ENCODE assay signal across 1 cellular context in the genomic region with DNA sequence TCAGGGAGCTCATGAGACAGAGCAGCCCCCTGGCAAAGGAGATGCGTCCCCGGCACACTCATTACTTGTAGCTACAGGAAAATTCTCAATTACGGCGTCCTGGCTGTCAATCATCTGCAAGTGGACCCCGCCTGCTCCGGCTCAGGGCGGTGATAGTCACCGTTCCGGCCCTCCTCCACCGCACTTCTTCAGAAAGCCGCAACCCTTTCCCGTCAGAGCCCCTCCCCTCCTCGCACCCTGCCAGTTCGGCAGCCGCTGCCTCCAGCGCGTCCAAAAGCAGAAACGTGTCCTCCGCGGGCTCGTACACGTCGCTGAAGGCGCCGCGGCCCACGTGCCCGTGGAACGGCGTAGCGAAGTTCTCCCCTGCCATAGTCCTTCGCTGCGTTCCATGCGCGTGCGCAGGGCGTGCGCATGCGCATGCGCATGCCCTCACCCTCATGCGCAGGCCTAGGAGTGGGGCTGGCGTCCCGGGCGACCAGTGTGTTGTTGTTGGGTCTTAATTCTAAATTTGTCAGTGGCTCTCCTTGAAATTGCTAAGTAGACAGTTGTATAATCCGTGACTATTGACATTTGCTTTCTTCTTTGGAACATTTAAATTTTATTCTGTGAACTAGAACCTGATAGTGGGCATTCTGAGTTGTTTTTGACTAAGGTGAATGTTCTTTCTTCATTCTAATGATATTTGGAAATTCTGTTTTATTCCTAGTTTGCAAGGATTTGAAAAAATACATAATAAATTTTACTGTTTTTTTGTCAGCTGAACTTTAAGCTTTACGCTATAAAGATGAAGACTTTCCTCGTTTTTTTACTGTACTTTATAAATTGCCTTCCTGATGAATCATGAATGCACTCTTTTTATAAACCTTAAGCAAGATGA.
TF ChIP-seq lines count a peak whose summit lies in the region.

No MANE protein-coding gene starts in this region.

TF ChIP-seq in HepG2, 621 proteins besides CTCF, POLR2A, EP300 and RAD21 (continued from another document and continues in another):
- TF ChIP-seq, protein P1, sequence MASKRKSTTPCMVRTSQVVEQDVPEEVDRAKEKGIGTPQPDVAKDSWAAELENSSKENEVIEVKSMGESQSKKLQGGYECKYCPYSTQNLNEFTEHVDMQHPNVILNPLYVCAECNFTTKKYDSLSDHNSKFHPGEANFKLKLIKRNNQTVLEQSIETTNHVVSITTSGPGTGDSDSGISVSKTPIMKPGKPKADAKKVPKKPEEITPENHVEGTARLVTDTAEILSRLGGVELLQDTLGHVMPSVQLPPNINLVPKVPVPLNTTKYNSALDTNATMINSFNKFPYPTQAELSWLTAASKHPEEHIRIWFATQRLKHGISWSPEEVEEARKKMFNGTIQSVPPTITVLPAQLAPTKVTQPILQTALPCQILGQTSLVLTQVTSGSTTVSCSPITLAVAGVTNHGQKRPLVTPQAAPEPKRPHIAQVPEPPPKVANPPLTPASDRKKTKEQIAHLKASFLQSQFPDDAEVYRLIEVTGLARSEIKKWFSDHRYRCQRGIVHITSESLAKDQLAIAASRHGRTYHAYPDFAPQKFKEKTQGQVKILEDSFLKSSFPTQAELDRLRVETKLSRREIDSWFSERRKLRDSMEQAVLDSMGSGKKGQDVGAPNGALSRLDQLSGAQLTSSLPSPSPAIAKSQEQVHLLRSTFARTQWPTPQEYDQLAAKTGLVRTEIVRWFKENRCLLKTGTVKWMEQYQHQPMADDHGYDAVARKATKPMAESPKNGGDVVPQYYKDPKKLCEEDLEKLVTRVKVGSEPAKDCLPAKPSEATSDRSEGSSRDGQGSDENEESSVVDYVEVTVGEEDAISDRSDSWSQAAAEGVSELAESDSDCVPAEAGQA (IDR thresholded peaks at IDR 0.05; ENCODE audit: low read depth) = peak; percentile 78
- TF ChIP-seq, protein P1 (CRISPR knock-in tag; IDR thresholded peaks at IDR 0.05; ENCODE audit: borderline replicate concordance) = peak; percentile 96; the same call in 1 of the 2 replicates
- TF ChIP-seq ZBTB21 (CRISPR knock-in tag; IDR thresholded peaks at IDR 0.05) (no peak; the same call in none of the 2 replicates), ZNF256 (CRISPR knock-in tag; conservative IDR thresholded peaks at IDR 0.05) (peak; percentile 97), NPAS2 (CRISPR knock-in tag; IDR thresholded peaks at IDR 0.05; ENCODE audit: borderline replicate concordance) (no peak), ZNF777 (CRISPR knock-in tag; IDR thresholded peaks at IDR 0.05) (peak; percentile 77), KDM5B (CRISPR knock-in tag; IDR thresholded peaks at IDR 0.05; ENCODE audit: borderline replicate concordance) (peak; percentile 100), ZNF790 (CRISPR knock-in tag; IDR thresholded peaks at IDR 0.05; ENCODE audit: borderline replicate concordance) (peak; percentile 90; the same call in 1 of the 2 replicates), ZNF839 (CRISPR knock-in tag; IDR thresholded peaks at IDR 0.05; ENCODE audit: borderline replicate concordance) (peak; percentile 85; the same call in 1 of the 2 replicates), PAX8 (CRISPR knock-in tag; IDR thresholded peaks at IDR 0.05; ENCODE audit: borderline replicate concordance) (peak; percentile 92; the same call in 1 of the 2 replicates), FOXJ3 (CRISPR knock-in tag; IDR thresholded peaks at IDR 0.05; ENCODE audit: borderline replicate concordance) (0 out of 2 replicates have a peak, but pooled peaks have one; percentile 51), NONO (IDR thresholded peaks at IDR 0.05) (no peak), NONO (CRISPR knock-in tag; conservative IDR thresholded peaks at IDR 0.05) (peak; percentile 88), KDM5A (IDR thresholded peaks at IDR 0.05; ENCODE audit: borderline replicate concordance, low read length) (peak; percentile 47; the same call in 1 of the 2 replicates), ZNF83 (CRISPR knock-in tag; IDR thresholded peaks at IDR 0.05; ENCODE audit: borderline replicate concordance) (0 out of 2 replicates have a peak, but pooled peaks have one; percentile 95), NFIC (IDR thresholded peaks at IDR 0.05; ENCODE audit: low read length) (no peak), DNMT3B (CRISPR knock-in tag; conservative IDR thresholded peaks at IDR 0.05) (peak; percentile 94), SMARCE1 (IDR thresholded peaks at IDR 0.05; ENCODE audit: borderline replicate concordance) (no peak), CHD2 (IDR thresholded peaks at IDR 0.05; ENCODE audit: low read depth, low read length) (no peak), REL (CRISPR knock-in tag; conservative IDR thresholded peaks at IDR 0.05) (peak; percentile 95), HNF4G (IDR thresholded peaks at IDR 0.05; ENCODE audit: borderline replicate concordance, low read depth, low read length) (no peak), HNF4G (CRISPR knock-in tag; IDR thresholded peaks at IDR 0.05; ENCODE audit: borderline replicate concordance, low read depth) (peak; percentile 69; the same call in 1 of the 2 replicates), ZFP82 (CRISPR knock-in tag; IDR thresholded peaks at IDR 0.05; ENCODE audit: borderline replicate concordance) (peak; percentile 98; the same call in 1 of the 2 replicates), MYC (CRISPR knock-in tag; IDR thresholded peaks at IDR 0.05; ENCODE audit: borderline replicate concordance) (peak; percentile 99), KLF6 (CRISPR knock-in tag; IDR thresholded peaks at IDR 0.05) (peak; percentile 99), ZNF616 (CRISPR knock-in tag; IDR thresholded peaks at IDR 0.05; ENCODE audit: low read depth) (peak; percentile 99), ZSCAN30 (CRISPR knock-in tag; IDR thresholded peaks at IDR 0.05) (peak; percentile 49; the same call in 1 of the 2 replicates), SP140L (CRISPR knock-in tag; IDR thresholded peaks at IDR 0.05; ENCODE audit: borderline replicate concordance) (peak; percentile 38; the same call in 1 of the 2 replicates), MATR3 (CRISPR knock-in tag; IDR thresholded peaks at IDR 0.05) (no peak), LCORL (IDR thresholded peaks at IDR 0.05) (no peak), LCORL (CRISPR knock-in tag; IDR thresholded peaks at IDR 0.05) (peak; percentile 69), NFATC3 (CRISPR knock-in tag; IDR thresholded peaks at IDR 0.05) (peak; percentile 98)
- TF ChIP-seq, protein P2, sequence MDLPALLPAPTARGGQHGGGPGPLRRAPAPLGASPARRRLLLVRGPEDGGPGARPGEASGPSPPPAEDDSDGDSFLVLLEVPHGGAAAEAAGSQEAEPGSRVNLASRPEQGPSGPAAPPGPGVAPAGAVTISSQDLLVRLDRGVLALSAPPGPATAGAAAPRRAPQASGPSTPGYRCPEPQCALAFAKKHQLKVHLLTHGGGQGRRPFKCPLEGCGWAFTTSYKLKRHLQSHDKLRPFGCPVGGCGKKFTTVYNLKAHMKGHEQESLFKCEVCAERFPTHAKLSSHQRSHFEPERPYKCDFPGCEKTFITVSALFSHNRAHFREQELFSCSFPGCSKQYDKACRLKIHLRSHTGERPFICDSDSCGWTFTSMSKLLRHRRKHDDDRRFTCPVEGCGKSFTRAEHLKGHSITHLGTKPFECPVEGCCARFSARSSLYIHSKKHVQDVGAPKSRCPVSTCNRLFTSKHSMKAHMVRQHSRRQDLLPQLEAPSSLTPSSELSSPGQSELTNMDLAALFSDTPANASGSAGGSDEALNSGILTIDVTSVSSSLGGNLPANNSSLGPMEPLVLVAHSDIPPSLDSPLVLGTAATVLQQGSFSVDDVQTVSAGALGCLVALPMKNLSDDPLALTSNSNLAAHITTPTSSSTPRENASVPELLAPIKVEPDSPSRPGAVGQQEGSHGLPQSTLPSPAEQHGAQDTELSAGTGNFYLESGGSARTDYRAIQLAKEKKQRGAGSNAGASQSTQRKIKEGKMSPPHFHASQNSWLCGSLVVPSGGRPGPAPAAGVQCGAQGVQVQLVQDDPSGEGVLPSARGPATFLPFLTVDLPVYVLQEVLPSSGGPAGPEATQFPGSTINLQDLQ (CRISPR knock-in tag; IDR thresholded peaks at IDR 0.05) = peak; percentile 96; the same call in 1 of the 2 replicates
- TF ChIP-seq, protein P3, sequence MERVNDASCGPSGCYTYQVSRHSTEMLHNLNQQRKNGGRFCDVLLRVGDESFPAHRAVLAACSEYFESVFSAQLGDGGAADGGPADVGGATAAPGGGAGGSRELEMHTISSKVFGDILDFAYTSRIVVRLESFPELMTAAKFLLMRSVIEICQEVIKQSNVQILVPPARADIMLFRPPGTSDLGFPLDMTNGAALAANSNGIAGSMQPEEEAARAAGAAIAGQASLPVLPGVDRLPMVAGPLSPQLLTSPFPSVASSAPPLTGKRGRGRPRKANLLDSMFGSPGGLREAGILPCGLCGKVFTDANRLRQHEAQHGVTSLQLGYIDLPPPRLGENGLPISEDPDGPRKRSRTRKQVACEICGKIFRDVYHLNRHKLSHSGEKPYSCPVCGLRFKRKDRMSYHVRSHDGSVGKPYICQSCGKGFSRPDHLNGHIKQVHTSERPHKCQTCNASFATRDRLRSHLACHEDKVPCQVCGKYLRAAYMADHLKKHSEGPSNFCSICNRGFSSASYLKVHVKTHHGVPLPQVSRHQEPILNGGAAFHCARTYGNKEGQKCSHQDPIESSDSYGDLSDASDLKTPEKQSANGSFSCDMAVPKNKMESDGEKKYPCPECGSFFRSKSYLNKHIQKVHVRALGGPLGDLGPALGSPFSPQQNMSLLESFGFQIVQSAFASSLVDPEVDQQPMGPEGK (CRISPR knock-in tag; IDR thresholded peaks at IDR 0.05) = peak; percentile 60
- TF ChIP-seq, protein P4, sequence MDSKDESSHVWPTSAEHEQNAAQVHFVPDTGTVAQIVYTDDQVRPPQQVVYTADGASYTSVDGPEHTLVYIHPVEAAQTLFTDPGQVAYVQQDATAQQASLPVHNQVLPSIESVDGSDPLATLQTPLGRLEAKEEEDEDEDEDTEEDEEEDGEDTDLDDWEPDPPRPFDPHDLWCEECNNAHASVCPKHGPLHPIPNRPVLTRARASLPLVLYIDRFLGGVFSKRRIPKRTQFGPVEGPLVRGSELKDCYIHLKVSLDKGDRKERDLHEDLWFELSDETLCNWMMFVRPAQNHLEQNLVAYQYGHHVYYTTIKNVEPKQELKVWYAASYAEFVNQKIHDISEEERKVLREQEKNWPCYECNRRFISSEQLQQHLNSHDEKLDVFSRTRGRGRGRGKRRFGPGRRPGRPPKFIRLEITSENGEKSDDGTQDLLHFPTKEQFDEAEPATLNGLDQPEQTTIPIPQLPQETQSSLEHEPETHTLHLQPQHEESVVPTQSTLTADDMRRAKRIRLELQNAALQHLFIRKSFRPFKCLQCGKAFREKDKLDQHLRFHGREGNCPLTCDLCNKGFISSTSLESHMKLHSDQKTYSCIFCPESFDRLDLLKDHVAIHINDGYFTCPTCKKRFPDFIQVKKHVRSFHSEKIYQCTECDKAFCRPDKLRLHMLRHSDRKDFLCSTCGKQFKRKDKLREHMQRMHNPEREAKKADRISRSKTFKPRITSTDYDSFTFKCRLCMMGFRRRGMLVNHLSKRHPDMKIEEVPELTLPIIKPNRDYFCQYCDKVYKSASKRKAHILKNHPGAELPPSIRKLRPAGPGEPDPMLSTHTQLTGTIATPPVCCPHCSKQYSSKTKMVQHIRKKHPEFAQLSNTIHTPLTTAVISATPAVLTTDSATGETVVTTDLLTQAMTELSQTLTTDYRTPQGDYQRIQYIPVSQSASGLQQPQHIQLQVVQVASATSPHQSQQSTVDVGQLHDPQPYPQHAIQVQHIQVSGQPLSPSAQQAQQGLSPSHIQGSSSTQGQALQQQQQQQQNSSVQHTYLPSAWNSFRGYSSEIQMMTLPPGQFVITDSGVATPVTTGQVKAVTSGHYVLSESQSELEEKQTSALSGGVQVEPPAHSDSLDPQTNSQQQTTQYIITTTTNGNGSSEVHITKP (CRISPR knock-in tag; IDR thresholded peaks at IDR 0.05; ENCODE audit: low read depth) = 0 out of 2 replicates have a peak, but pooled peaks have one; percentile 67
- TF ChIP-seq, protein P5, sequence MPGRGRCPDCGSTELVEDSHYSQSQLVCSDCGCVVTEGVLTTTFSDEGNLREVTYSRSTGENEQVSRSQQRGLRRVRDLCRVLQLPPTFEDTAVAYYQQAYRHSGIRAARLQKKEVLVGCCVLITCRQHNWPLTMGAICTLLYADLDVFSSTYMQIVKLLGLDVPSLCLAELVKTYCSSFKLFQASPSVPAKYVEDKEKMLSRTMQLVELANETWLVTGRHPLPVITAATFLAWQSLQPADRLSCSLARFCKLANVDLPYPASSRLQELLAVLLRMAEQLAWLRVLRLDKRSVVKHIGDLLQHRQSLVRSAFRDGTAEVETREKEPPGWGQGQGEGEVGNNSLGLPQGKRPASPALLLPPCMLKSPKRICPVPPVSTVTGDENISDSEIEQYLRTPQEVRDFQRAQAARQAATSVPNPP (CRISPR knock-in tag; IDR thresholded peaks at IDR 0.05) = peak; percentile 96
- TF ChIP-seq, protein P6, sequence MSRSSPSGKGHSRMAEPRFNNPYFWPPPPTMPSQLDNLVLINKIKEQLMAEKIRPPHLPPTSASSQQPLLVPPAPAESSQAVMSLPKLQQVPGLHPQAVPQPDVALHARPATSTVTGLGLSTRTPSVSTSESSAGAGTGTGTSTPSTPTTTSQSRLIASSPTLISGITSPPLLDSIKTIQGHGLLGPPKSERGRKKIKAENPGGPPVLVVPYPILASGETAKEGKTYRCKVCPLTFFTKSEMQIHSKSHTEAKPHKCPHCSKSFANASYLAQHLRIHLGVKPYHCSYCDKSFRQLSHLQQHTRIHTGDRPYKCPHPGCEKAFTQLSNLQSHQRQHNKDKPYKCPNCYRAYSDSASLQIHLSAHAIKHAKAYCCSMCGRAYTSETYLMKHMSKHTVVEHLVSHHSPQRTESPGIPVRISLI (CRISPR knock-in tag; IDR thresholded peaks at IDR 0.05; ENCODE audit: borderline replicate concordance) = peak; percentile 86
- TF ChIP-seq, protein P7, sequence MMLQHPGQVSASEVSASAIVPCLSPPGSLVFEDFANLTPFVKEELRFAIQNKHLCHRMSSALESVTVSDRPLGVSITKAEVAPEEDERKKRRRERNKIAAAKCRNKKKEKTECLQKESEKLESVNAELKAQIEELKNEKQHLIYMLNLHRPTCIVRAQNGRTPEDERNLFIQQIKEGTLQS (CRISPR knock-in tag; IDR thresholded peaks at IDR 0.05) = peak; percentile 68; the same call in 1 of the 2 replicates
